In the genomic region with DNA sequence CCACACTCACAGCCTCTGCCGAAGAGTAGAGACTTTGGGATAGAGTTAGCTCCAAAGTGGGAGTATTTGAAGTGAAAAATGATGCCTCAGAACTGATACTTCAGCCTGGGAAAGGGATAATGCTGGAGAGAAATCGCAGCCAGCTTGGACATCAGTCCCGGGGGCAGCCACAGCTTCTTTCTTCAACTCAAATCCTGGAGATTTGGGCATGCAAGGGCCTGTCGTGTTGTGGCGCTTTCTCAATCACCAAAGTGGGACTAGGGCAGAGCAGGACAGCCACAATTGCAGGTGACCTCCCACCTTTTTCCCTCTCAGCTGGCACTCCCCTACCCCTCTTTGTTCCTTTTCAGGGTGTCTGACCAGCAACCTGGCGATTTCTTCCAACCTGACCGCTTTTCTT, we compare ENCODE assay signal across 28 cellular contexts.
DNase-seq lines count a peak whose midpoint lies in the region; ATAC-seq and TF ChIP-seq lines count a peak whose summit lies in the region.
"Had no signal": no experiment of that assay in that cellular context is flagged by ENCODE, and none has a peak within 500 bp of the region (broad histone marks: within the 10 kb centered on the region; RNA-seq: fewer than 3 reads in every experiment).

No MANE protein-coding gene starts in this region.

- H3K4me3 ChIP-seq in endodermal cell (ENCODE audit: low read length) = no peak overlapping the region
- H3K4me3 ChIP-seq: SJSA1, upper lobe of left lung had no signal

- no peaks in the 10 kb centered on the region for H3K27me3 ChIP-seq in endodermal cell (ENCODE audit: control insufficient read depth, insufficient read depth, low read length, poor library complexity, severe bottlenecking)
- H3K27me3 ChIP-seq: BE2C, SJSA1, upper lobe of left lung had no signal

- peaks cover 9% of the 10 kb centered on the region for H3K4me1 Mint-ChIP-seq in activated CD8-positive, alpha-beta T cell treated with anti-CD3 and anti-CD28 coated beads for 36 hours (ENCODE audit: low read depth)
- H3K4me1 Mint-ChIP-seq in endodermal cell = no peaks in the 10 kb centered on the region
- peaks cover under 1% of the 10 kb centered on the region for H3K4me1 Mint-ChIP-seq in stimulated activated effector memory CD8-positive, alpha-beta T cell treated with anti-CD3 and anti-CD28 coated beads, Interleukin-12 subunit alpha, Interleukin-12 subunit beta, amount 100 ng/mL, for 72 hours
- H3K4me1 Mint-ChIP-seq: mesothelial cell of epicardium had no signal

- no peaks in the 10 kb centered on the region for H3K9me3 Mint-ChIP-seq in activated naive CD4-positive, alpha-beta T cell treated with anti-CD3 and anti-CD28 coated beads, Interleukin-2, amount 50 U/mL, for 72 hours
- H3K9me3 Mint-ChIP-seq in activated CD8-positive, alpha-beta T cell treated with anti-CD3 and anti-CD28 coated beads for 36 hours = no peaks in the 10 kb centered on the region
- no peaks in the 10 kb centered on the region for H3K9me3 Mint-ChIP-seq in endodermal cell
- H3K9me3 Mint-ChIP-seq in stimulated activated effector memory CD8-positive, alpha-beta T cell treated with anti-CD3 and anti-CD28 coated beads, Interleukin-12 subunit alpha, Interleukin-12 subunit beta, amount 100 ng/mL, for 72 hours = no peaks in the 10 kb centered on the region
- H3K9me3 Mint-ChIP-seq: activated T-helper 1 cell treated with anti-CD3 and anti-CD28 coated beads, Interleukin-12 subunit alpha, Interleukin-12 subunit beta, Interleukin-2, Interleukin-4 antibody, amounts not matched to agents 30 ng/mL and 10 ng/mL and 1 ng/mL, durations not matched to agents 14 hours and 24 hours and 36 hours; IgD-negative memory B cell; mesothelial cell of epicardium; naive B cell had no signal

- H3K9ac ChIP-seq in endodermal cell (ENCODE audit: extremely low read depth, low read length, poor library complexity, severe bottlenecking) = no peak overlapping the region

- DNase-seq in activated naive CD4-positive, alpha-beta T cell treated with anti-CD3 and anti-CD28 coated beads, Interleukin-2, amount 50 U/mL, for 72 hours (ENCODE audit: low spot score in 2 of 2) = no peak
- no peak for DNase-seq in activated naive CD4-positive, alpha-beta T cell treated with Interleukin-2 at 50 U/mL for 16 hours
- no peak for DNase-seq in activated CD8-positive, alpha-beta T cell treated with anti-CD3 and anti-CD28 coated beads for 36 hours
- DNase-seq in endodermal cell (no peak), NCI-H1092 (lab: John Stamatoyannopoulos, UW) (no peak), sciatic nerve (ENCODE audit: low spot score) (no peak)
- DNase-seq in stimulated activated effector memory CD8-positive, alpha-beta T cell treated with anti-CD3 and anti-CD28 coated beads, Interleukin-12 subunit alpha, Interleukin-12 subunit beta, amount 100 ng/mL, for 72 hours (ENCODE audit: low spot score in 2 of 2) = no peak
- DNase-seq: ACHN; activated CD4-positive, alpha-beta T cell treated with anti-CD3 and anti-CD28 coated beads for 1 hour; BE2C; DMS153; glutamatergic neuron; GOT3; islet precursor cell; left ventricle myocardium superior; naive B cell; NCI-H1105 treated with DMSO at 0.1 percent for 48 hours; NCI-H2081; NCI-H345; NCI-H774; retina; stimulated activated CD4-positive, alpha-beta T cell treated with anti-CD3 and anti-CD28 coated beads, Interleukin-2, amount 100 ng/mL, for 24 hours; upper lobe of left lung had no signal

- no peak for ATAC-seq in activated naive CD4-positive, alpha-beta T cell treated with anti-CD3 and anti-CD28 coated beads, Interleukin-2, amount 50 U/mL, for 72 hours
- no peak for ATAC-seq in activated CD8-positive, alpha-beta T cell treated with anti-CD3 and anti-CD28 coated beads for 36 hours
- ATAC-seq in stimulated activated effector memory CD8-positive, alpha-beta T cell treated with anti-CD3 and anti-CD28 coated beads, Interleukin-12 subunit alpha, Interleukin-12 subunit beta, amount 100 ng/mL, for 72 hours = no peak
- ATAC-seq in HG03139 (IDR thresholded peaks at IDR 0.05; ENCODE audit: unreplicated experiment) (no peak), sciatic nerve (no peak)
- ATAC-seq: left ventricle myocardium superior had no signal

- CTCF ChIA-PET in activated CD8-positive, alpha-beta T cell treated with anti-CD3 and anti-CD28 coated beads for 36 hours (lab: Charles Lee) = no interaction called here

- intact Hi-C loops in activated CD8-positive, alpha-beta T cell treated with anti-CD3 and anti-CD28 coated beads for 36 hours (cut with micrococcal nuclease) = no loop called here
- intact Hi-C loops in sciatic nerve (cut with DNase I) = no loop called here

- no peaks in the 10 kb centered on the region for H3K9me3 ChIP-seq in endodermal cell (ENCODE audit: control insufficient read depth, low read length)
- H3K9me3 ChIP-seq: BE2C, SJSA1, upper lobe of left lung had no signal

- POLR2A ChIA-PET in activated CD8-positive, alpha-beta T cell treated with anti-CD3 and anti-CD28 coated beads for 36 hours (lab: Charles Lee) = interaction anchor here (0.9 to 1.2 kb wide), 2 partner anchors 15 to 222 kb away, joined by 3 read pairs; no protein-coding TSS in a partner anchor

- H3K27me3 Mint-ChIP-seq in activated CD8-positive, alpha-beta T cell treated with anti-CD3 and anti-CD28 coated beads for 36 hours = no peaks in the 10 kb centered on the region
- no peaks in the 10 kb centered on the region for H3K27me3 Mint-ChIP-seq in endodermal cell (ENCODE audit: insufficient read depth)
- H3K27me3 Mint-ChIP-seq: IgD-negative memory B cell, naive B cell had no signal

- no peak overlapping the region for H3K4me3 Mint-ChIP-seq in activated CD8-positive, alpha-beta T cell treated with anti-CD3 and anti-CD28 coated beads for 36 hours
- no peak overlapping the region for H3K4me3 Mint-ChIP-seq in endodermal cell
- H3K4me3 Mint-ChIP-seq in stimulated activated effector memory CD8-positive, alpha-beta T cell treated with anti-CD3 and anti-CD28 coated beads, Interleukin-12 subunit alpha, Interleukin-12 subunit beta, amount 100 ng/mL, for 72 hours = no peak overlapping the region
- H3K4me3 Mint-ChIP-seq: activated T-helper 1 cell treated with anti-CD3 and anti-CD28 coated beads, Interleukin-12 subunit alpha, Interleukin-12 subunit beta, Interleukin-2, Interleukin-4 antibody, amounts not matched to agents 30 ng/mL and 10 ng/mL and 1 ng/mL, durations not matched to agents 14 hours and 24 hours and 36 hours; IgD-negative memory B cell; mesothelial cell of epicardium; naive B cell had no signal

- peak overlapping the region; percentile 68 to 88 for H3K27ac Mint-ChIP-seq in activated naive CD4-positive, alpha-beta T cell treated with anti-CD3 and anti-CD28 coated beads, Interleukin-2, amount 50 U/mL, for 72 hours
- H3K27ac Mint-ChIP-seq in activated CD8-positive, alpha-beta T cell treated with anti-CD3 and anti-CD28 coated beads for 36 hours = peak overlapping the region; percentile 6
- peak overlapping the region; percentile 31 for H3K27ac Mint-ChIP-seq in endodermal cell
- peak overlapping the region; percentile 38 for H3K27ac Mint-ChIP-seq in stimulated activated effector memory CD8-positive, alpha-beta T cell treated with anti-CD3 and anti-CD28 coated beads, Interleukin-12 subunit alpha, Interleukin-12 subunit beta, amount 100 ng/mL, for 72 hours
- H3K27ac Mint-ChIP-seq: activated T-helper 1 cell treated with anti-CD3 and anti-CD28 coated beads, Interleukin-12 subunit alpha, Interleukin-12 subunit beta, Interleukin-2, Interleukin-4 antibody, amounts not matched to agents 30 ng/mL and 10 ng/mL and 1 ng/mL, durations not matched to agents 14 hours and 24 hours and 36 hours; IgD-negative memory B cell; mesothelial cell of epicardium; naive B cell had no signal

- no peak overlapping the region for H3K27ac ChIP-seq in endodermal cell (ENCODE audit: low read depth, low read length)
- H3K27ac ChIP-seq: SJSA1, upper lobe of left lung had no signal

- H3K36me3 ChIP-seq in endodermal cell (ENCODE audit: control insufficient read depth, insufficient read depth, low read length) = peaks cover 79% of the 10 kb centered on the region

- WGBS in endodermal cell (ENCODE audit: insufficient coverage in 1 of 2, insufficient read length in 1 of 2), 2 experiments = 95 to 97% methylated on average over 5 to 7 of the region's 7 CpGs

- H3K36me3 Mint-ChIP-seq in activated naive CD4-positive, alpha-beta T cell treated with anti-CD3 and anti-CD28 coated beads, Interleukin-2, amount 50 U/mL, for 72 hours = peaks cover under 1% of the 10 kb centered on the region in 2 donors
- H3K36me3 Mint-ChIP-seq in activated CD8-positive, alpha-beta T cell treated with anti-CD3 and anti-CD28 coated beads for 36 hours (ENCODE audit: low read depth) = peaks cover 10% of the 10 kb centered on the region
- peaks cover 48% of the 10 kb centered on the region for H3K36me3 Mint-ChIP-seq in endodermal cell (ENCODE audit: low read depth)
- peaks cover 77% of the 10 kb centered on the region for H3K36me3 Mint-ChIP-seq in stimulated activated effector memory CD8-positive, alpha-beta T cell treated with anti-CD3 and anti-CD28 coated beads, Interleukin-12 subunit alpha, Interleukin-12 subunit beta, amount 100 ng/mL, for 72 hours

- TF ChIP-seq CTCF in activated CD8-positive, alpha-beta T cell treated with anti-CD3 and anti-CD28 coated beads for 36 hours (IDR thresholded peaks at IDR 0.05) = no peak
- TF ChIP-seq CTCF in endodermal cell (conservative IDR thresholded peaks at IDR 0.05) = no peak

- no peaks in the 10 kb centered on the region for H3K4me1 ChIP-seq in endodermal cell (ENCODE audit: control insufficient read depth, insufficient read depth, low read length)

Comparison
In these comparisons a context has a peak if more than half of its experiments do, and no peak if none do; other contexts are left out.
1. H3K27ac Mint-ChIP-seq: peak in every context shown above with its lines; median percentile 78 in activated naive CD4-positive, alpha-beta T cell treated with anti-CD3 and anti-CD28 coated beads, Interleukin-2, amount 50 U/mL, for 72 hours; 38 in stimulated activated effector memory CD8-positive, alpha-beta T cell treated with anti-CD3 and anti-CD28 coated beads, Interleukin-12 subunit alpha, Interleukin-12 subunit beta, amount 100 ng/mL, for 72 hours; 31 in endodermal cell; 6 in activated CD8-positive, alpha-beta T cell treated with anti-CD3 and anti-CD28 coated beads for 36 hours.